In the genomic region with DNA sequence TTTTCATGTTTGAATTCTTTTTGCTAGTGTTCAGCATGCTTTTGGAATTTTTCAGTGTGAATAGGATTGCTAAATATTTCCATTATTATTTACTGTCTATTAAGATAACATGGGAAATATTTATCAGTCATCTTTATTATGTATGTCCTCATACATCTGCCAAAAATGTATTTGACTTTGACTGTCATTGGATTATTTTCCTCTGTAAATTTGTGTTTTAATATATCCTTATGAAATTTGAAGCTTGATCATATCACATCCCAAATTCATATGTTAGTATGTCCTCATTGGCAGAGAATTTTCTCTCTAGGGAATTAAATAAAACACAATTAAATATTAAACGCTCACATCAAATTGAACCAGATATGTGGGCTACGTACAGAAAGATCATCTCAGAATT, we compare ENCODE assay signal across 31 cellular contexts.
"Had no signal": no experiment of that assay in that cellular context is flagged by ENCODE, and none has a peak within 500 bp of the region (broad histone marks: within the 10 kb centered on the region; RNA-seq: fewer than 3 reads in every experiment).

No MANE protein-coding gene starts in this region.

- H3K4me3 ChIP-seq: adrenal gland, ascending aorta, body of pancreas, breast epithelium, cardiac muscle cell had no signal

- DNase-seq: activated effector memory CD4-positive, alpha-beta T cell treated with anti-CD3 and anti-CD28 coated beads, Interleukin-2, amount 50 U/mL, for 16 hours; activated effector memory CD4-positive, alpha-beta T cell treated with Interleukin-2 at 50 U/mL for 16 hours; activated gamma-delta T cell; activated gamma-delta T cell treated with Interleukin-2 at 50 U/mL for 16 hours; activated naive CD4-positive, alpha-beta T cell; activated naive CD4-positive, alpha-beta T cell treated with anti-CD3 and anti-CD28 coated beads for 36 hours; activated naive CD4-positive, alpha-beta T cell treated with anti-CD3 and anti-CD28 coated beads, Interleukin-2, amount 10 ng/mL, durations not matched to agents 7 days and 5 days; activated naive CD4-positive, alpha-beta T cell treated with anti-CD3 and anti-CD28 coated beads, Interleukin-2, amount 50 U/mL, for 16 hours; activated naive CD4-positive, alpha-beta T cell treated with Interleukin-2 at 50 U/mL for 16 hours; activated naive CD8-positive, alpha-beta T cell treated with anti-CD3 and anti-CD28 coated beads for 36 hours; activated naive CD8-positive, alpha-beta T cell treated with anti-CD3 and anti-CD28 coated beads, Interleukin-2, amount 10 ng/mL, durations not matched to agents 7 days and 5 days; activated naive CD8-positive, alpha-beta T cell treated with anti-CD3 and anti-CD28 coated beads, Interleukin-2, amount 50 U/mL, for 24 hours; activated T-cell treated with anti-CD3 and anti-CD28 coated beads, Interleukin-2, amount 50 U/mL, for 24 hours; activated T-cell treated with anti-CD3 and anti-CD28 coated beads, Interleukin-2, amount 50 U/mL, for 4 hours; activated T-cell treated with anti-CD3 and anti-CD28 coated beads, Interleukin-2, amount 50 U/mL, for 48 hours; activated T-cell treated with anti-CD3 and anti-CD28 coated beads, Interleukin-2, amount 50 U/mL, for 72 hours; adrenal gland; amniotic stem cell; amygdala; anterior cingulate cortex; aorta; body of pancreas; brain microvascular endothelial cell; caudate nucleus; central memory CD4-positive, alpha-beta T cell; cerebellar nuclear complex had no signal

- H3K27ac ChIP-seq: adrenal gland, ascending aorta, body of pancreas, brain microvascular endothelial cell, breast epithelium, cardiac muscle cell had no signal

- ATAC-seq: activated naive CD8-positive, alpha-beta T cell treated with anti-CD3 and anti-CD28 coated beads, Interleukin-2, amount 50 U/mL, for 24 hours; activated T-cell treated with anti-CD3 and anti-CD28 coated beads, Interleukin-2, amount 50 U/mL, for 4 hours; activated T-cell treated with anti-CD3 and anti-CD28 coated beads, Interleukin-2, amount 50 U/mL, for 72 hours; body of pancreas had no signal

- FAIRE-seq: astrocyte, bronchial epithelial cell had no signal

- H3K9me3 ChIP-seq: adrenal gland, ascending aorta, body of pancreas, breast epithelium had no signal

- H3K27me3 ChIP-seq: adrenal gland, ascending aorta, body of pancreas, brain microvascular endothelial cell, breast epithelium, cardiac muscle cell had no signal

- H3K4me1 ChIP-seq: adrenal gland, ascending aorta, body of pancreas, breast epithelium had no signal

- H3K36me3 ChIP-seq: adrenal gland, ascending aorta, brain microvascular endothelial cell, breast epithelium, cardiac muscle cell had no signal
